Comparison of ENCODE assay signal across 24 cellular contexts in the genomic region with DNA sequence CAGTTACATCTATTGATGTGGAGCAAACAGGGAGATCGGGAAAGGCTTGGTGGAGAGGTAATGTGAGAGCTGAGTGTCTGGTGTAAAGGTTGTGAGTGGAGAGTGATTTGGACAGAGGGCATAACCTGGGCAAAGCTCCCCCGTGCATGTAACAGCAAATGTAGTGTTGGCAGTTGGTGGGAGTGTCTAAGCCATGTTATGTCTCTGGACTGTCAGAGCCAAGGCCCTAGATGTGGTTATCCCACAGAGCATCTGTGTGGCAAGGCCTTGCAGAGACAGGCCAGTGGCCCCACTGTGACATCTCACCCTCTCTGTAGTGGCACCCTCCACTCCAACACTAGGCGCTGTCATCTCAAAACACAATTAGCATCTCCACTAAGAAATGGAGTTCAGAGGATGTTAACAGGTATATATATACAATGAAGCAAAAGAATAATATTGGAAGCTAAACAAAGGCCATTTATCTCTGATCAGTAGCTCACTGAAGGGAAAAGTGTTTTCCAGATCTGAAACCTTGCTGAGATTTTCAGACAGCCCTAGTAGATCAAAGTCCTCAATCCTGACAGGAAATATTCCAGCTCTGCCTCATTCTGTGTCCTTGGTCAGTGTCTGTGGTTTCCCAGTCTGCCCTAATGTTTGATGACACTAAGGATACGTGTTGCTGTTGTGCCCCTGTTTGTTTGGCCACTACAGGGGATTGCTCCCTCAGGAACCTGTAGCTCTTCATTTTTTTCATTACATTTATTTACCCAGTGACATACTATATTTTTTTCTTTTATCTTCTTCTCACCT. TPM values are rescaled to one million over a fixed set of nuclear protein-coding genes. Genes with fewer than 3 reads are reported as not detected.
DNase-seq lines count a peak whose midpoint lies in the region; ATAC-seq and TF ChIP-seq lines count a peak whose summit lies in the region.
"Had no signal": no experiment of that assay in that cellular context is flagged by ENCODE, and none has a peak within 500 bp of the region (broad histone marks: within the 10 kb centered on the region; RNA-seq: fewer than 3 reads in every experiment).

No MANE protein-coding gene starts in this region.

- H3K4me2 ChIP-seq in DND-41 (ENCODE audit: insufficient read depth, low read length) = no peak overlapping the region
- H3K4me2 ChIP-seq: neural progenitor cell had no signal

- H3K36me3 ChIP-seq in DND-41 (ENCODE audit: insufficient read depth, low read length) (peaks cover 2% of the 10 kb centered on the region; the same call in 1 of the 2 replicates), esophagus muscularis mucosa (no peaks in the 10 kb centered on the region), mucosa of descending colon (ENCODE audit: low read depth) (no peaks in the 10 kb centered on the region)
- H3K36me3 ChIP-seq: brain microvascular endothelial cell, right atrium auricular region had no signal

- TF ChIP-seq CTCF in DND-41 (IDR thresholded peaks at IDR 0.05; ENCODE audit: borderline replicate concordance, extremely low read depth, low read length, poor library complexity, severe bottlenecking) (no peak), esophagus muscularis mucosa (IDR thresholded peaks at IDR 0.05) (no peak), nephron (IDR thresholded peaks at IDR 0.05; ENCODE audit: unreplicated experiment in 3 of 3) (no peak), mucosa of descending colon (IDR thresholded peaks at IDR 0.05) (no peak)

- H3K27me3 ChIP-seq in DND-41 (ENCODE audit: insufficient read depth, low read length, poor library complexity) (no peaks in the 10 kb centered on the region), esophagus muscularis mucosa (no peaks in the 10 kb centered on the region)
- H3K27me3 ChIP-seq: brain microvascular endothelial cell, neural progenitor cell, right atrium auricular region had no signal

- TF ChIP-seq EP300 in esophagus muscularis mucosa (IDR thresholded peaks at IDR 0.05) = no peak

- peaks cover 71% of the 10 kb centered on the region for H3K4me1 Mint-ChIP-seq in nephron

- peaks cover 4% of the 10 kb centered on the region for H3K9me3 Mint-ChIP-seq in nephron
- H3K9me3 Mint-ChIP-seq: activated naive CD4-positive, alpha-beta T cell treated with anti-CD3 and anti-CD28 coated beads for 36 hours; activated T-helper 1 cell treated with anti-CD3 and anti-CD28 coated beads, Interleukin-12 subunit alpha, Interleukin-12 subunit beta, Interleukin-2, Interleukin-4 antibody, amounts not matched to agents 30 ng/mL and 10 ng/mL and 1 ng/mL, durations not matched to agents 14 hours and 24 hours and 36 hours; neural progenitor cell had no signal

- intact Hi-C loops in esophagus muscularis mucosa (cut with DNase I) (no loop called here), mucosa of descending colon (cut with DNase I, micrococcal nuclease) (no loop called here)

- 79% methylated on average over 4 of the region's 4 CpGs for WGBS in esophagus muscularis mucosa

- no peak for TF ChIP-seq POLR2A in esophagus muscularis mucosa (IDR thresholded peaks at IDR 0.05; ENCODE audit: low read depth)

- DNase-seq in DND-41 (no peak), SW480 (ENCODE audit: low spot score) (peak; percentile 27), esophagus muscularis mucosa (ENCODE audit: extremely low spot score) (no peak), DMS79 (lab: John Stamatoyannopoulos, UW) (no peak), SIG-M5 treated with dmso at 0.1 percent for 504 hours (lab: John Stamatoyannopoulos, UW; ENCODE audit: unreplicated experiment) (no peak), mucosa of descending colon (no peak)
- DNase-seq: ACHN; activated B cell treated with CpG ODN at 0.5 μM for 24 hours; activated CD4-positive, alpha-beta T cell treated with anti-CD3 and anti-CD28 coated beads, Interleukin-2, amount 50 U/mL, for 4 hours; activated naive CD4-positive, alpha-beta T cell treated with anti-CD3 and anti-CD28 coated beads for 36 hours; brain microvascular endothelial cell; Caco-2; foreskin melanocyte; midbrain; PC-3; stimulated activated CD4-positive, alpha-beta T cell treated with anti-CD3 and anti-CD28 coated beads, Interleukin-4, amount 100 ng/mL, for 4 hours; stimulated activated naive B cell treated with anti-CD40 and anti-IgM and Interleukin-4, amounts not matched to agents 10 μg/mL and 1 μg/mL and 100 μg/mL, for 72 hours; T1000 had no signal

- H4K20me1 ChIP-seq in DND-41 (ENCODE audit: insufficient read depth, low read length) = peaks cover 26% of the 10 kb centered on the region; the same call in 1 of the 2 replicates

- peak; percentile 44; the same call in 2 of the 3 replicates for ATAC-seq in DND-41 (ENCODE audit: insufficient read depth, low read depth)
- ATAC-seq in HG03159 (IDR thresholded peaks at IDR 0.05; ENCODE audit: unreplicated experiment) = no peak
- ATAC-seq in mucosa of descending colon = no peak
- ATAC-seq: PC-3; Right ventricle myocardium inferior; stimulated activated naive B cell treated with anti-CD40 and anti-IgM and Interleukin-4, amounts not matched to agents 10 μg/mL and 1 μg/mL and 100 μg/mL, for 72 hours had no signal

- H3K4me1 ChIP-seq in DND-41 (ENCODE audit: insufficient read depth, low read length) = no peaks in the 10 kb centered on the region
- peaks cover 21 to 85% (median 85%) of the 10 kb centered on the region in 4 donors for H3K4me1 ChIP-seq in esophagus muscularis mucosa
- H3K4me1 ChIP-seq in mucosa of descending colon (ENCODE audit: low read depth) = no peaks in the 10 kb centered on the region
- H3K4me1 ChIP-seq: Caco-2 had no signal

- H3K4me3 ChIP-seq in DND-41 (ENCODE audit: low read depth in 1 of 2, low read length in 2 of 2) (no peak overlapping the region), esophagus muscularis mucosa (no peak overlapping the region), mucosa of descending colon (no peak overlapping the region)
- H3K4me3 ChIP-seq: neural progenitor cell, right atrium auricular region had no signal

- no peaks in the 10 kb centered on the region for H3K9me3 ChIP-seq in DND-41 (ENCODE audit: insufficient read depth, low read length, severe bottlenecking)
- H3K9me3 ChIP-seq in esophagus muscularis mucosa = no peaks in the 10 kb centered on the region
- no peaks in the 10 kb centered on the region for H3K9me3 ChIP-seq in mucosa of descending colon
- H3K9me3 ChIP-seq: Caco-2, right atrium auricular region had no signal

- no peak overlapping the region for H3K9ac ChIP-seq in DND-41 (ENCODE audit: low read depth, low read length)
- H3K9ac ChIP-seq: neural progenitor cell had no signal

- no peak overlapping the region for H2AFZ ChIP-seq in DND-41 (ENCODE audit: low read depth, low read length)
- H2AFZ ChIP-seq: neural progenitor cell had no signal

- no peak overlapping the region for H3K4me3 Mint-ChIP-seq in nephron
- H3K4me3 Mint-ChIP-seq: activated B cell treated with CpG ODN at 0.5 μM for 24 hours; activated naive CD4-positive, alpha-beta T cell treated with anti-CD3 and anti-CD28 coated beads for 36 hours; activated T-helper 1 cell treated with anti-CD3 and anti-CD28 coated beads, Interleukin-12 subunit alpha, Interleukin-12 subunit beta, Interleukin-2, Interleukin-4 antibody, amounts not matched to agents 30 ng/mL and 10 ng/mL and 1 ng/mL, durations not matched to agents 14 hours and 24 hours and 36 hours; neural progenitor cell; stimulated activated naive B cell treated with anti-CD40 and anti-IgM and Interleukin-4, amounts not matched to agents 10 μg/mL and 1 μg/mL and 100 μg/mL, for 72 hours had no signal

- H3K27ac Mint-ChIP-seq in nephron = peak overlapping the region in 2 of 3 experiments; percentile 16 to 77
- H3K27ac Mint-ChIP-seq: activated B cell treated with CpG ODN at 0.5 μM for 24 hours; activated naive CD4-positive, alpha-beta T cell treated with anti-CD3 and anti-CD28 coated beads for 36 hours; activated T-helper 1 cell treated with anti-CD3 and anti-CD28 coated beads, Interleukin-12 subunit alpha, Interleukin-12 subunit beta, Interleukin-2, Interleukin-4 antibody, amounts not matched to agents 30 ng/mL and 10 ng/mL and 1 ng/mL, durations not matched to agents 14 hours and 24 hours and 36 hours; neural progenitor cell; stimulated activated naive B cell treated with anti-CD40 and anti-IgM and Interleukin-4, amounts not matched to agents 10 μg/mL and 1 μg/mL and 100 μg/mL, for 72 hours had no signal

- H3K79me2 ChIP-seq in DND-41 (ENCODE audit: insufficient read depth, low read length) = peaks cover 80% of the 10 kb centered on the region

- H3K27ac ChIP-seq in DND-41 (ENCODE audit: low read length) (no peak overlapping the region), esophagus muscularis mucosa (replicated peaks in 1 of 4) (peak overlapping the region; percentile 49 to 74 (median 60))
- H3K27ac ChIP-seq: brain microvascular endothelial cell, neural progenitor cell, right atrium auricular region had no signal

- H3K36me3 Mint-ChIP-seq in nephron (ENCODE audit: low read depth) = peaks cover 9% of the 10 kb centered on the region

- H3K27me3 Mint-ChIP-seq in nephron (ENCODE audit: low read depth) = no peaks in the 10 kb centered on the region
- H3K27me3 Mint-ChIP-seq: activated B cell treated with CpG ODN at 0.5 μM for 24 hours; stimulated activated naive B cell treated with anti-CD40 and anti-IgM and Interleukin-4, amounts not matched to agents 10 μg/mL and 1 μg/mL and 100 μg/mL, for 72 hours had no signal

RNA-seq across cellular contexts. Expression of gene POLR1D, which starts 20.2 kb away (rescaled TPM):
- total RNA-seq in esophagus muscularis mucosa = 100 to 1,000 TPM; 110 to 148 (median 124) TPM
- total RNA-seq in mucosa of descending colon = 100 to 1,000 TPM in 1 of 3 donors, 10 to 100 TPM in 2; 88.7 to 169 (median 91.0) TPM

RNA-seq across cellular contexts. Expression of gene LNX2, which starts 21.6 kb away (rescaled TPM):
- total RNA-seq in esophagus muscularis mucosa (10 to 100 TPM; 10.2 to 14.1 (median 12.8) TPM), mucosa of descending colon (10 to 100 TPM; 20.0 to 34.0 (median 26.2) TPM)
